3 cellular contexts compared by ENCODE assay signal in the genomic region with DNA sequence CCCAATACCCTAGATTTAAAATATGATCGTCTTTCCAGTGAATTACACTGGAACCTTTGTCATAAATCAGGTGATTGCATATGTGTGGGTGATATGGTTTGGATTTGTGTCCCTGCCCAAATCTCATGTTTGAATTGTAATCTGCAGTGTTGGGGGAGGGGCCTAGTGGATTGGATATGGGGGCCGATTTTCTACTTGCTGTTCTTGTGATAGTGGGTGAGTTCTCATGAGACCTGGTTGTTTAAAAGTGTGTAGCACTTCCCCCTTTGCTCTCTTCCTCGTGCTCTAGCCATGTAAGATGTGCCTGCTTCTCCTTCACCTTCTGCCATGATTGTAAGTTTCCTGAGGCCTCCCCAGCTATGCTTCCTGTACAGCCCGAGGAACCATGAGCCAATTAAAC. TPM values are rescaled to one million over a fixed set of nuclear protein-coding genes. Genes with fewer than 3 reads are reported as not detected.
"Had no signal": no experiment of that assay in that cellular context is flagged by ENCODE, and none has a peak within 500 bp of the region (broad histone marks: within the 10 kb centered on the region; RNA-seq: fewer than 3 reads in every experiment).

No MANE protein-coding gene starts in this region.

RNA-seq across cellular contexts. Expression of a gene that starts 29.0 kb away (rescaled TPM):
- total RNA-seq: H4, HT-29, IMR-90 had no signal
- polyA plus RNA-seq: IMR-90 had no signal
